8 cellular contexts compared by ENCODE assay signal in the genomic region with DNA sequence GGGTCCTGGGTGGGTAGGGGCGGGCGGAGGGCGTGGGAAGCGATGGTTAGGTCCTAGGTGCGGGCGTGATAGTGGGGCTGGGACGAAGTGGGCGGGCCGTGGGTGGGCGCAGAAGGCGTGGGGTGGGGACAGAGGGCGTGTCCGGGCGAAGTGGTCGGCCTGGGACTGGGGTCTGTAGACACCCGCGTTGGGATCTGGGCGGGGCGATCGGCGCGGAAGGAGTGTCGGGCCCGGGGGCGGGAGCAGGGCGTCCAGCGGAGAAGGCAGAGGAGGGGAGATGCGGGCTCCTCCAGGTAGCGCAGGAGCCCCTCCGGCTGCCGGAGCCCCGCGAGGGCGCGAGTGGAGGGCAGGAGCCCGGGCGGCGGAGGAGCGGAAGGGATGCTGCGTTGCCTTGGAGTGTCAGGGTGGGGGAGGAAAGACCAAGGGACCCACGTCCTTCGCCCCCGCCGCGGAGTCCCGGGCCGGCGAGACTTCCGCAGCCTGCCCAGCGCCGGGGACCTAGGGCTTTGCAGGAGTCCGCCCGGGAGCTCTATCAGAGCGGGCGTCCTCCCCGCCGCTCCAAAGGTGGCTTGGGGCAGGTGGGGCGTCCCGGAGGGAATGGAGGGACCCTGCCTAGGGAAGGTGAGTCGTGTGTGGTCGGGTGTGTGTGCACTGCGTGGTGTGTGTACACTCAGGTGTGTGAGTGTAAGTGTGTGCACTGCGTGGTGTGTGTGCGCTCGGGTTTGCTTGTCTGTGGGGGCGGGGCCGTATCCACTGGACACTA. TPM values are rescaled to one million over a fixed set of nuclear protein-coding genes. Genes with fewer than 3 reads are reported as not detected.
DNase-seq lines count a peak whose midpoint lies in the region; ATAC-seq and TF ChIP-seq lines count a peak whose summit lies in the region.

No MANE protein-coding gene starts in this region.

- H3K4me3 ChIP-seq in ACC112 (ENCODE audit: low read depth, low read length): peak overlapping the region; percentile 71
- H3K4me3 ChIP-seq in GM12875 (ENCODE audit: low read depth, low read length): peak overlapping the region; percentile 53
- peak overlapping the region; percentile 57 for H3K4me3 ChIP-seq in fibroblast of mammary gland (ENCODE audit: control insufficient read depth, low read depth, low read length)
- H3K4me3 ChIP-seq in neuronal stem cell (ENCODE audit: low read length in 2 of 2): peak overlapping the region; percentile 43 to 83

- no peaks in the 10 kb centered on the region for H3K79me2 ChIP-seq in ACC112 (ENCODE audit: control insufficient read depth, insufficient read depth, low read length, unreplicated experiment)

- H3K14ac ChIP-seq in neuronal stem cell (ENCODE audit: low read length): peak overlapping the region; percentile 97

- peak overlapping the region; percentile 92 for H3K4me2 ChIP-seq in neuronal stem cell (ENCODE audit: insufficient read depth, low read length, poor library complexity, severe bottlenecking)

- H4K8ac ChIP-seq in neuronal stem cell (ENCODE audit: low read depth, low read length): no peak overlapping the region

- peak overlapping the region; percentile 82 for H3K9ac ChIP-seq in neuronal stem cell (ENCODE audit: low read depth, low read length, poor library complexity)

- H3K23ac ChIP-seq in neuronal stem cell (ENCODE audit: low read depth, low read length, poor library complexity): peak overlapping the region; percentile 98

- H3K18ac ChIP-seq in neuronal stem cell (ENCODE audit: low read length): peak overlapping the region; percentile 91

- peak overlapping the region; percentile 48 for H2BK12ac ChIP-seq in neuronal stem cell (ENCODE audit: low read length)

- no peak overlapping the region for H2BK120ac ChIP-seq in neuronal stem cell (ENCODE audit: low read depth, low read length)

- H2AFZ ChIP-seq in ACC112 (ENCODE audit: low read length, unreplicated experiment): peak overlapping the region; percentile 68
- H2AFZ ChIP-seq in neuronal stem cell (ENCODE audit: low read length): peak overlapping the region; percentile 89

- no peaks in the 10 kb centered on the region for H3K36me3 ChIP-seq in ACC112 (ENCODE audit: insufficient read depth, low read length)
- no peaks in the 10 kb centered on the region for H3K36me3 ChIP-seq in neuronal stem cell (replicated peaks in 1 of 2; ENCODE audit: control insufficient read depth in 2 of 2, insufficient read depth in 2 of 2, low read length in 2 of 2)

- H2AK5ac ChIP-seq in neuronal stem cell (ENCODE audit: low read depth, low read length): peak overlapping the region; percentile 51

- H3K4me1 ChIP-seq in ACC112 (ENCODE audit: control insufficient read depth, insufficient read depth, low read length, unreplicated experiment) (peaks cover 2% of the 10 kb centered on the region), neuronal stem cell (ENCODE audit: control insufficient read depth in 2 of 2, insufficient read depth in 1 of 2, low read depth in 1 of 2, low read length in 2 of 2) (peaks cover 12 to 19% of the 10 kb centered on the region in 2 donors)

- H3K79me1 ChIP-seq in neuronal stem cell (ENCODE audit: low read depth, low read length): no peaks in the 10 kb centered on the region

- H3K27ac ChIP-seq in ACC112 (ENCODE audit: low read depth, low read length) (no peak overlapping the region), neuronal stem cell (replicated peaks; ENCODE audit: low read length) (no peak overlapping the region)

- no peak overlapping the region for H2BK5ac ChIP-seq in neuronal stem cell (ENCODE audit: low read length)

- H3K4ac ChIP-seq in neuronal stem cell (ENCODE audit: low read length): no peak overlapping the region

- no peak overlapping the region for H4K91ac ChIP-seq in neuronal stem cell (ENCODE audit: low read depth, low read length, poor library complexity)

- TF ChIP-seq CTCF in GM12875 (IDR thresholded peaks at IDR 0.05; ENCODE audit: borderline replicate concordance, insufficient read depth, low read depth, low read length): no peak
- no peak for TF ChIP-seq CTCF in fibroblast of mammary gland (conservative IDR thresholded peaks at IDR 0.05; ENCODE audit: control insufficient read depth, insufficient read depth, low read depth, low read length)

- no peaks in the 10 kb centered on the region for H3K9me3 ChIP-seq in neuronal stem cell (replicated peaks in 1 of 2; ENCODE audit: control insufficient read depth in 2 of 2, insufficient read depth in 1 of 2, low read depth in 1 of 2, low read length in 2 of 2)

- no CpG with 5 or more reads among the region's 67 CpGs for WGBS in neuronal stem cell (ENCODE audit: extremely low coverage in 2 of 2, insufficient read length in 2 of 2, insufficient replicate concordance in 1 of 2), 2 donors

- ATAC-seq in HG02678 (IDR thresholded peaks at IDR 0.05; ENCODE audit: unreplicated experiment): peak; percentile 59

- H3K27me3 ChIP-seq in ACC112 (ENCODE audit: insufficient read depth, low read length) (peaks cover 21% of the 10 kb centered on the region), neuronal stem cell (ENCODE audit: control insufficient read depth in 3 of 3, insufficient read depth in 3 of 3, low read depth in 1 of 3, low read length in 3 of 3) (peaks cover 5 to 55% (median 37%) of the 10 kb centered on the region in 3 experiments)

- peak overlapping the region; percentile 35 for H2BK15ac ChIP-seq in neuronal stem cell (ENCODE audit: low read length)

- peak; percentile 77 for DNase-seq in NCI-H1092 treated with DMSO at 0.1 percent for 48 hours (lab: John Stamatoyannopoulos, UW)
- peak; percentile 77 for DNase-seq in activated CD4-positive, CD25-positive, alpha-beta regulatory T cell treated with anti-CD3 and anti-CD28 coated beads, Interleukin-2, amount 50 U/mL, for 72 hours
- DNase-seq in fibroblast of mammary gland (ENCODE audit: low read depth): no peak
- peak; percentile 78 for DNase-seq in neuronal stem cell (ENCODE audit: low spot score)
- no peak for DNase-seq in Ammon's horn (ENCODE audit: low spot score)

RNA-seq across cellular contexts. Expression of a gene that starts 27.0 kb away (rescaled TPM):
- not detected for polyA plus RNA-seq in neuronal stem cell (2013, experiment 1 of 2)
- polyA plus RNA-seq in neuronal stem cell (2013, experiment 2 of 2): not detected

RNA-seq across cellular contexts. Expression of a gene that starts 53.2 kb away (rescaled TPM):
- polyA plus RNA-seq in neuronal stem cell (2013, experiment 1 of 2): 27.1 TPM
- 25.3 TPM for polyA plus RNA-seq in neuronal stem cell (2013, experiment 2 of 2)

RNA-seq across cellular contexts. Expression of a gene that starts 53.4 kb away (rescaled TPM):
- 6.4 TPM for polyA plus RNA-seq in neuronal stem cell (2013, experiment 1 of 2)
- 5.6 TPM for polyA plus RNA-seq in neuronal stem cell (2013, experiment 2 of 2)

Comparison
In these comparisons a context has a peak if more than half of its experiments do, and no peak if none do; other contexts are left out.
1. DNase-seq: peak in NCI-H1092 treated with DMSO at 0.1 percent for 48 hours (single experiment), activated CD4-positive, CD25-positive, alpha-beta regulatory T cell treated with anti-CD3 and anti-CD28 coated beads, Interleukin-2, amount 50 U/mL, for 72 hours (single experiment) and neuronal stem cell (single experiment); none in fibroblast of mammary gland (single experiment) and Ammon's horn (single experiment).
2. Peak in every context shown above with its lines, with median percentiles within 50 percentile points of each other: H3K4me3 ChIP-seq.